Comparison of ENCODE assay signal across 22 cellular contexts in genomic region chr1:38120552-38121230, GRCh38.
"Had no signal": no experiment of that assay in that cellular context is flagged by ENCODE, and none has a peak within 500 bp of the region (broad histone marks: within the 10 kb centered on the region; RNA-seq: fewer than 3 reads in every experiment).

No MANE protein-coding gene starts in this region.

- H3K4me1 ChIP-seq: esophagus muscularis mucosa, vagina had no signal

- DNase-seq: activated CD4-positive, alpha-beta T cell treated with anti-CD3 and anti-CD28 coated beads for 1 hour; activated CD4-positive, alpha-beta T cell treated with anti-CD3 and anti-CD28 coated beads, Interleukin-2, amount 10 ng/mL, durations not matched to agents 7 days and 5 days; activated CD8-positive, alpha-beta T cell treated with anti-CD3 and anti-CD28 coated beads for 36 hours; activated gamma-delta T cell treated with Interleukin-2 at 50 U/mL for 16 hours; activated naive CD4-positive, alpha-beta T cell treated with anti-CD3 and anti-CD28 coated beads, Interleukin-2, amount 50 U/mL, for 16 hours; activated T-cell treated with anti-CD3 and anti-CD28 coated beads, Interleukin-2, amount 50 U/mL, for 4 hours; amniotic stem cell; brain microvascular endothelial cell; central memory CD4-positive, alpha-beta T cell; endodermal cell; left cardiac atrium; left ventricle myocardium superior; right lobe of liver; stimulated activated CD4-positive, alpha-beta T cell treated with anti-CD3 and anti-CD28 coated beads, Interleukin-12 subunit alpha, Interleukin-12 subunit beta, amount 100 ng/mL, for 4 hours; stimulated activated CD4-positive, alpha-beta T cell treated with anti-CD3 and anti-CD28 coated beads, Interleukin-4, amount 100 ng/mL, for 1 hour; T-helper 17 cell; T1000 had no signal

- H3K4me3 ChIP-seq: esophagus muscularis mucosa, right lobe of liver, thoracic aorta, vagina had no signal

- H3K36me3 ChIP-seq: brain microvascular endothelial cell, esophagus muscularis mucosa, right lobe of liver, thoracic aorta, vagina had no signal

- H3K27me3 ChIP-seq: brain microvascular endothelial cell, right lobe of liver, vagina had no signal

- H3K9me3 ChIP-seq: esophagus muscularis mucosa, right lobe of liver, thoracic aorta, vagina had no signal

- ATAC-seq: activated CD8-positive, alpha-beta T cell treated with anti-CD3 and anti-CD28 coated beads for 36 hours; activated T-cell treated with anti-CD3 and anti-CD28 coated beads, Interleukin-2, amount 50 U/mL, for 4 hours; activated T-helper 17 cell treated with anti-CD3 and anti-CD28 coated beads, Interleukin-2, amount 50 U/mL, for 72 hours; left cardiac atrium; left ventricle myocardium superior; right lobe of liver; stimulated activated effector memory CD8-positive, alpha-beta T cell treated with anti-CD3 and anti-CD28 coated beads, Interleukin-12 subunit alpha, Interleukin-12 subunit beta, amount 100 ng/mL, for 72 hours; T-helper 17 cell had no signal

- H3K27ac ChIP-seq: brain microvascular endothelial cell, esophagus muscularis mucosa, right lobe of liver, thoracic aorta, vagina had no signal
